ENCODE assay signal across 1 cellular context in genomic region chr16:30896890-30897730, GRCh38.
TF ChIP-seq lines count a peak whose summit lies in the region.

No MANE protein-coding gene starts in this region.

TF ChIP-seq in K562, 482 proteins besides CTCF, POLR2A, EP300 and RAD21 (continued from another document and continues in another):
- no peak for TF ChIP-seq CREB1 (IDR thresholded peaks at IDR 0.05)
- TF ChIP-seq CREB1 (CRISPR knock-in tag; IDR thresholded peaks at IDR 0.05), result no peak
- no peak for TF ChIP-seq KAT8 (IDR thresholded peaks at IDR 0.05; ENCODE audit: low read depth)
- TF ChIP-seq PTRF (tag; IDR thresholded peaks at IDR 0.05), result no peak
- TF ChIP-seq PREB (CRISPR knock-in tag; IDR thresholded peaks at IDR 0.05), result no peak
- TF ChIP-seq, protein P1, sequence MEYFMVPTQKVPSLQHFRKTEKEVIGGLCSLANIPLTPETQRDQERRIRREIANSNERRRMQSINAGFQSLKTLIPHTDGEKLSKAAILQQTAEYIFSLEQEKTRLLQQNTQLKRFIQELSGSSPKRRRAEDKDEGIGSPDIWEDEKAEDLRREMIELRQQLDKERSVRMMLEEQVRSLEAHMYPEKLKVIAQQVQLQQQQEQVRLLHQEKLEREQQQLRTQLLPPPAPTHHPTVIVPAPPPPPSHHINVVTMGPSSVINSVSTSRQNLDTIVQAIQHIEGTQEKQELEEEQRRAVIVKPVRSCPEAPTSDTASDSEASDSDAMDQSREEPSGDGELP (CRISPR knock-in tag; IDR thresholded peaks at IDR 0.05; ENCODE audit: borderline replicate concordance), result peak; percentile 50; the same call in 1 of the 2 replicates
- TF ChIP-seq FOXJ2 (tag; IDR thresholded peaks at IDR 0.05), result no peak; the same call in 1 of the 2 replicates
- TF ChIP-seq TOE1 (IDR thresholded peaks at IDR 0.05; ENCODE audit: borderline replicate concordance), result no peak
- TF ChIP-seq TOE1 (CRISPR knock-in tag; IDR thresholded peaks at IDR 0.05; ENCODE audit: borderline replicate concordance, low read depth), result no peak
- TF ChIP-seq C11orf30 (IDR thresholded peaks at IDR 0.05; ENCODE audit: low read depth), result no peak; the same call in none of the 2 replicates
- TF ChIP-seq ZNF212 (CRISPR knock-in tag; IDR thresholded peaks at IDR 0.05), result no peak
- no peak for TF ChIP-seq MXI1 (IDR thresholded peaks at IDR 0.05; ENCODE audit: low read depth, low read length)
- TF ChIP-seq ARID3B (CRISPR knock-in tag; IDR thresholded peaks at IDR 0.05; ENCODE audit: borderline replicate concordance), result no peak
- no peak for TF ChIP-seq ZFP36 (IDR thresholded peaks at IDR 0.05; ENCODE audit: low read depth, low read length, partially characterized antibody)
- TF ChIP-seq, protein P2, sequence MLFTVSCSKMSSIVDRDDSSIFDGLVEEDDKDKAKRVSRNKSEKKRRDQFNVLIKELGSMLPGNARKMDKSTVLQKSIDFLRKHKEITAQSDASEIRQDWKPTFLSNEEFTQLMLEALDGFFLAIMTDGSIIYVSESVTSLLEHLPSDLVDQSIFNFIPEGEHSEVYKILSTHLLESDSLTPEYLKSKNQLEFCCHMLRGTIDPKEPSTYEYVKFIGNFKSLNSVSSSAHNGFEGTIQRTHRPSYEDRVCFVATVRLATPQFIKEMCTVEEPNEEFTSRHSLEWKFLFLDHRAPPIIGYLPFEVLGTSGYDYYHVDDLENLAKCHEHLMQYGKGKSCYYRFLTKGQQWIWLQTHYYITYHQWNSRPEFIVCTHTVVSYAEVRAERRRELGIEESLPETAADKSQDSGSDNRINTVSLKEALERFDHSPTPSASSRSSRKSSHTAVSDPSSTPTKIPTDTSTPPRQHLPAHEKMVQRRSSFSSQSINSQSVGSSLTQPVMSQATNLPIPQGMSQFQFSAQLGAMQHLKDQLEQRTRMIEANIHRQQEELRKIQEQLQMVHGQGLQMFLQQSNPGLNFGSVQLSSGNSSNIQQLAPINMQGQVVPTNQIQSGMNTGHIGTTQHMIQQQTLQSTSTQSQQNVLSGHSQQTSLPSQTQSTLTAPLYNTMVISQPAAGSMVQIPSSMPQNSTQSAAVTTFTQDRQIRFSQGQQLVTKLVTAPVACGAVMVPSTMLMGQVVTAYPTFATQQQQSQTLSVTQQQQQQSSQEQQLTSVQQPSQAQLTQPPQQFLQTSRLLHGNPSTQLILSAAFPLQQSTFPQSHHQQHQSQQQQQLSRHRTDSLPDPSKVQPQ (CRISPR knock-in tag; IDR thresholded peaks at IDR 0.05; ENCODE audit: borderline replicate concordance), result no peak
- no peak for TF ChIP-seq NCOA6 (IDR thresholded peaks at IDR 0.05)
- TF ChIP-seq ZNF197 (CRISPR knock-in tag; IDR thresholded peaks at IDR 0.05; ENCODE audit: low read depth), result peak; percentile 87; the same call in 1 of the 2 replicates
- TF ChIP-seq NR2F6 (CRISPR knock-in tag; IDR thresholded peaks at IDR 0.05), result no peak
- no peak for TF ChIP-seq MYNN (IDR thresholded peaks at IDR 0.05)
- TF ChIP-seq MYNN (CRISPR knock-in tag; IDR thresholded peaks at IDR 0.05), result no peak
- TF ChIP-seq ZNF384 (IDR thresholded peaks at IDR 0.05; ENCODE audit: low read depth, low read length), result no peak
- 0 out of 4 replicates have a peak, but pooled peaks of 1 of the 2 experiments have one; percentile 24 for TF ChIP-seq TEAD1 (CRISPR knock-in tag; IDR thresholded peaks at IDR 0.05)
- TF ChIP-seq, protein P3, sequence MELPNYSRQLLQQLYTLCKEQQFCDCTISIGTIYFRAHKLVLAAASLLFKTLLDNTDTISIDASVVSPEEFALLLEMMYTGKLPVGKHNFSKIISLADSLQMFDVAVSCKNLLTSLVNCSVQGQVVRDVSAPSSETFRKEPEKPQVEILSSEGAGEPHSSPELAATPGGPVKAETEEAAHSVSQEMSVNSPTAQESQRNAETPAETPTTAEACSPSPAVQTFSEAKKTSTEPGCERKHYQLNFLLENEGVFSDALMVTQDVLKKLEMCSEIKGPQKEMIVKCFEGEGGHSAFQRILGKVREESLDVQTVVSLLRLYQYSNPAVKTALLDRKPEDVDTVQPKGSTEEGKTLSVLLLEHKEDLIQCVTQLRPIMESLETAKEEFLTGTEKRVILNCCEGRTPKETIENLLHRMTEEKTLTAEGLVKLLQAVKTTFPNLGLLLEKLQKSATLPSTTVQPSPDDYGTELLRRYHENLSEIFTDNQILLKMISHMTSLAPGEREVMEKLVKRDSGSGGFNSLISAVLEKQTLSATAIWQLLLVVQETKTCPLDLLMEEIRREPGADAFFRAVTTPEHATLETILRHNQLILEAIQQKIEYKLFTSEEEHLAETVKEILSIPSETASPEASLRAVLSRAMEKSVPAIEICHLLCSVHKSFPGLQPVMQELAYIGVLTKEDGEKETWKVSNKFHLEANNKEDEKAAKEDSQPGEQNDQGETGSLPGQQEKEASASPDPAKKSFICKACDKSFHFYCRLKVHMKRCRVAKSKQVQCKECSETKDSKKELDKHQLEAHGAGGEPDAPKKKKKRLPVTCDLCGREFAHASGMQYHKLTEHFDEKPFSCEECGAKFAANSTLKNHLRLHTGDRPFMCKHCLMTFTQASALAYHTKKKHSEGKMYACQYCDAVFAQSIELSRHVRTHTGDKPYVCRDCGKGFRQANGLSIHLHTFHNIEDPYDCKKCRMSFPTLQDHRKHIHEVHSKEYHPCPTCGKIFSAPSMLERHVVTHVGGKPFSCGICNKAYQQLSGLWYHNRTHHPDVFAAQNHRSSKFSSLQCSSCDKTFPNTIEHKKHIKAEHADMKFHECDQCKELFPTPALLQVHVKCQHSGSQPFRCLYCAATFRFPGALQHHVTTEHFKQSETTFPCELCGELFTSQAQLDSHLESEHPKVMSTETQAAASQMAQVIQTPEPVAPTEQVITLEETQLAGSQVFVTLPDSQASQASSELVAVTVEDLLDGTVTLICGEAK (IDR thresholded peaks at IDR 0.05), result peak; percentile 64
- TF ChIP-seq, protein P3 (CRISPR knock-in tag; IDR thresholded peaks at IDR 0.05), result no peak
- TF ChIP-seq TEAD2 (tag; IDR thresholded peaks at IDR 0.05), result no peak
- TF ChIP-seq ZMIZ1 (IDR thresholded peaks at IDR 0.05; ENCODE audit: low read depth in 2 of 2, low read length in 2 of 2), result no peak
- no peak for TF ChIP-seq ETS2 (tag; IDR thresholded peaks at IDR 0.05; ENCODE audit: borderline replicate concordance, poor library complexity, severe bottlenecking)
- no peak for TF ChIP-seq HNRNPLL (IDR thresholded peaks at IDR 0.05; ENCODE audit: low read depth, low read length, poor library complexity, severe bottlenecking)
- TF ChIP-seq, protein P4, sequence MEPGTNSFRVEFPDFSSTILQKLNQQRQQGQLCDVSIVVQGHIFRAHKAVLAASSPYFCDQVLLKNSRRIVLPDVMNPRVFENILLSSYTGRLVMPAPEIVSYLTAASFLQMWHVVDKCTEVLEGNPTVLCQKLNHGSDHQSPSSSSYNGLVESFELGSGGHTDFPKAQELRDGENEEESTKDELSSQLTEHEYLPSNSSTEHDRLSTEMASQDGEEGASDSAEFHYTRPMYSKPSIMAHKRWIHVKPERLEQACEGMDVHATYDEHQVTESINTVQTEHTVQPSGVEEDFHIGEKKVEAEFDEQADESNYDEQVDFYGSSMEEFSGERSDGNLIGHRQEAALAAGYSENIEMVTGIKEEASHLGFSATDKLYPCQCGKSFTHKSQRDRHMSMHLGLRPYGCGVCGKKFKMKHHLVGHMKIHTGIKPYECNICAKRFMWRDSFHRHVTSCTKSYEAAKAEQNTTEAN (CRISPR knock-in tag; IDR thresholded peaks at IDR 0.05), result no peak
- no peak for TF ChIP-seq ELK3 (CRISPR knock-in tag; IDR thresholded peaks at IDR 0.05)
- TF ChIP-seq, protein P5, sequence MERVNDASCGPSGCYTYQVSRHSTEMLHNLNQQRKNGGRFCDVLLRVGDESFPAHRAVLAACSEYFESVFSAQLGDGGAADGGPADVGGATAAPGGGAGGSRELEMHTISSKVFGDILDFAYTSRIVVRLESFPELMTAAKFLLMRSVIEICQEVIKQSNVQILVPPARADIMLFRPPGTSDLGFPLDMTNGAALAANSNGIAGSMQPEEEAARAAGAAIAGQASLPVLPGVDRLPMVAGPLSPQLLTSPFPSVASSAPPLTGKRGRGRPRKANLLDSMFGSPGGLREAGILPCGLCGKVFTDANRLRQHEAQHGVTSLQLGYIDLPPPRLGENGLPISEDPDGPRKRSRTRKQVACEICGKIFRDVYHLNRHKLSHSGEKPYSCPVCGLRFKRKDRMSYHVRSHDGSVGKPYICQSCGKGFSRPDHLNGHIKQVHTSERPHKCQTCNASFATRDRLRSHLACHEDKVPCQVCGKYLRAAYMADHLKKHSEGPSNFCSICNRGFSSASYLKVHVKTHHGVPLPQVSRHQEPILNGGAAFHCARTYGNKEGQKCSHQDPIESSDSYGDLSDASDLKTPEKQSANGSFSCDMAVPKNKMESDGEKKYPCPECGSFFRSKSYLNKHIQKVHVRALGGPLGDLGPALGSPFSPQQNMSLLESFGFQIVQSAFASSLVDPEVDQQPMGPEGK (CRISPR knock-in tag; IDR thresholded peaks at IDR 0.05; ENCODE audit: borderline replicate concordance), result no peak
- TF ChIP-seq ZNF140 (CRISPR knock-in tag; IDR thresholded peaks at IDR 0.05), result no peak
- no peak for TF ChIP-seq XRCC3 (IDR thresholded peaks at IDR 0.05)
- peak in 2 of 3 experiments; percentile 57 to 67 for TF ChIP-seq YY1 (IDR thresholded peaks at IDR 0.05; ENCODE audit: borderline replicate concordance in 1 of 3, control insufficient read depth in 1 of 3, extremely low read depth in 1 of 3, insufficient read depth in 3 of 3, insufficient read length in 1 of 3, insufficient replicate concordance in 2 of 3, low read depth in 1 of 3, low read length in 2 of 3)
- TF ChIP-seq L3MBTL2 (IDR thresholded peaks at IDR 0.05), result no peak
- TF ChIP-seq SREBF2 (CRISPR knock-in tag; IDR thresholded peaks at IDR 0.05), result no peak
